In the genomic region with DNA sequence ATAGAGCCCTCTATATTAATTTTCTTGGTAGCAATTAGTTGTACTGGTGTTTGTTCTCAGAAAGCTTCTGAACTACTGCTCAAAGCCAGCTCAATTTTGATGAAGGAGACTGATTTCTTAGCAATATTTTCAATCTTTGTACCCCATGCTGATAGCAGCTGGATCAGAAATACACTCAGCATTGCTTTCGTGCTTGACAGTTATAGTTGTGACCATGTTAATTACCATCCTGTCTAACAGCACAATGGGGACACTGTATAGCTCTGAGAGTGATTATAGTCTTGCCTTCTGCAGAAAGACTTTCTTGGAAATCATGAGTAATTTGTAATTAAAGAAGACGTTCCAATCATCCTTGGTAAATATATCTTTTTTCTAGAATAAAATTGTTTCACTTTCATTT, we compare ENCODE assay signal across 12 cellular contexts.
"Had no signal": no experiment of that assay in that cellular context is flagged by ENCODE, and none has a peak within 500 bp of the region (broad histone marks: within the 10 kb centered on the region; RNA-seq: fewer than 3 reads in every experiment).

No MANE protein-coding gene starts in this region.

- DNase-seq: activated CD4-positive, alpha-beta T cell treated with anti-CD3 and anti-CD28 coated beads, Interleukin-2, amount 10 ng/mL, durations not matched to agents 24 days and 14 days; activated CD4-positive, CD25-positive, alpha-beta regulatory T cell; activated CD8-positive, alpha-beta memory T cell treated with anti-CD3 and anti-CD28 coated beads, Interleukin-2, amount 50 U/mL, for 48 hours; activated naive CD8-positive, alpha-beta T cell treated with anti-CD3 and anti-CD28 coated beads for 36 hours; head of caudate nucleus; kidney glomerular epithelial cell; mesendoderm; natural killer cell; posterior cingulate gyrus; stimulated activated CD4-positive, alpha-beta T cell treated with anti-CD3 and anti-CD28 coated beads, Interleukin-4, amount 100 ng/mL, for 1 hour; stimulated activated naive B cell treated with anti-CD40 and anti-IgM and Interleukin-4, amounts not matched to agents 10 μg/mL and 1 μg/mL and 100 μg/mL, for 72 hours; tibial artery had no signal

- ATAC-seq: natural killer cell; stimulated activated naive B cell treated with anti-CD40 and anti-IgM and Interleukin-4, amounts not matched to agents 10 μg/mL and 1 μg/mL and 100 μg/mL, for 72 hours had no signal
